Comparison of ENCODE assay signal across 11 cellular contexts in genomic region chr1:19384113-19384512, GRCh38.
A peak's percentile ranks its signal among the peaks of the same experiment; 100 is the strongest.
DNase-seq lines count a peak whose midpoint lies in the region; ATAC-seq, FAIRE-seq and TF ChIP-seq lines count a peak whose summit lies in the region.
"Had no signal": no experiment of that assay in that cellular context is flagged by ENCODE, and none has a peak within 500 bp of the region (broad histone marks: within the 10 kb centered on the region; RNA-seq: fewer than 3 reads in every experiment).

No MANE protein-coding gene starts in this region.

- H3K4me3 Mint-ChIP-seq in stimulated activated naive CD8-positive, alpha-beta T cell treated with anti-CD3 and anti-CD28 coated beads, Interleukin-15, Interleukin-2, amounts not matched to agents 100 ng/mL and 50 ng/mL, for 24 hours = no peak overlapping the region
- H3K4me3 Mint-ChIP-seq in stimulated activated naive CD8-positive, alpha-beta T cell treated with anti-CD3 and anti-CD28 coated beads, Interleukin-15, amount 100 ng/mL, for 72 hours = no peak overlapping the region
- H3K4me3 Mint-ChIP-seq in activated naive CD8-positive, alpha-beta T cell treated with anti-CD3 and anti-CD28 coated beads, Interleukin-2, amount 10 ng/mL, durations not matched to agents 7 days and 5 days = no peak overlapping the region

- peak overlapping the region; percentile 23 for H3K27ac Mint-ChIP-seq in stimulated activated naive CD8-positive, alpha-beta T cell treated with anti-CD3 and anti-CD28 coated beads, Interleukin-15, Interleukin-2, amounts not matched to agents 100 ng/mL and 50 ng/mL, for 24 hours
- peak overlapping the region in 1 of 2 donors; percentile 6 for H3K27ac Mint-ChIP-seq in stimulated activated naive CD8-positive, alpha-beta T cell treated with anti-CD3 and anti-CD28 coated beads, Interleukin-15, amount 100 ng/mL, for 72 hours
- H3K27ac Mint-ChIP-seq in activated naive CD8-positive, alpha-beta T cell treated with anti-CD3 and anti-CD28 coated beads, Interleukin-2, amount 10 ng/mL, durations not matched to agents 7 days and 5 days = no peak overlapping the region

- no peak for DNase-seq in stimulated activated naive CD8-positive, alpha-beta T cell treated with anti-CD3 and anti-CD28 coated beads, Interleukin-15, amount 100 ng/mL, for 72 hours
- no peak for DNase-seq in activated naive CD8-positive, alpha-beta T cell treated with anti-CD3 and anti-CD28 coated beads, Interleukin-2, amount 10 ng/mL, durations not matched to agents 7 days and 5 days
- DNase-seq in kidney tubule cell (ENCODE audit: low spot score) (peak; percentile 66), activated gamma-delta T cell (lab: John Stamatoyannopoulos, UW) (no peak), GM12892 (ENCODE audit: insufficient read length) (no peak)
- DNase-seq in activated naive CD4-positive, alpha-beta T cell treated with Interleukin-2 at 50 U/mL for 16 hours = no peak
- DNase-seq: effector memory CD4-positive, alpha-beta T cell had no signal

- H3K4me1 Mint-ChIP-seq in stimulated activated naive CD8-positive, alpha-beta T cell treated with anti-CD3 and anti-CD28 coated beads, Interleukin-15, Interleukin-2, amounts not matched to agents 100 ng/mL and 50 ng/mL, for 24 hours (ENCODE audit: low read depth) = peaks cover 27% of the 10 kb centered on the region
- H3K4me1 Mint-ChIP-seq in stimulated activated naive CD8-positive, alpha-beta T cell treated with anti-CD3 and anti-CD28 coated beads, Interleukin-15, amount 100 ng/mL, for 72 hours = peaks cover 28% of the 10 kb centered on the region
- peaks cover 23% of the 10 kb centered on the region for H3K4me1 Mint-ChIP-seq in activated naive CD8-positive, alpha-beta T cell treated with anti-CD3 and anti-CD28 coated beads, Interleukin-2, amount 10 ng/mL, durations not matched to agents 7 days and 5 days

- no peaks in the 10 kb centered on the region for H3K27me3 Mint-ChIP-seq in stimulated activated naive CD8-positive, alpha-beta T cell treated with anti-CD3 and anti-CD28 coated beads, Interleukin-15, Interleukin-2, amounts not matched to agents 100 ng/mL and 50 ng/mL, for 24 hours
- H3K27me3 Mint-ChIP-seq in stimulated activated naive CD8-positive, alpha-beta T cell treated with anti-CD3 and anti-CD28 coated beads, Interleukin-15, amount 100 ng/mL, for 72 hours = no peaks in the 10 kb centered on the region
- H3K27me3 Mint-ChIP-seq in activated naive CD8-positive, alpha-beta T cell treated with anti-CD3 and anti-CD28 coated beads, Interleukin-2, amount 10 ng/mL, durations not matched to agents 7 days and 5 days = no peaks in the 10 kb centered on the region

- no peak for ATAC-seq in stimulated activated naive CD8-positive, alpha-beta T cell treated with anti-CD3 and anti-CD28 coated beads, Interleukin-15, amount 100 ng/mL, for 72 hours
- ATAC-seq in activated naive CD8-positive, alpha-beta T cell treated with anti-CD3 and anti-CD28 coated beads, Interleukin-2, amount 10 ng/mL, durations not matched to agents 7 days and 5 days (ENCODE audit: low read depth) = peak; percentile 11
- ATAC-seq in GM21515 (IDR thresholded peaks at IDR 0.05; ENCODE audit: unreplicated experiment) = no peak
- ATAC-seq: left lobe of liver had no signal

- no peak for FAIRE-seq in GM12892 (lab: Jason Lieb, UNC)
- FAIRE-seq: G401.6 had no signal

- no peak for TF ChIP-seq POLR2A in GM12892 (IDR thresholded peaks at IDR 0.05; ENCODE audit: low read depth, low read length)

- POLR2A ChIA-PET in activated naive CD8-positive, alpha-beta T cell treated with anti-CD3 and anti-CD28 coated beads, Interleukin-2, amount 10 ng/mL, durations not matched to agents 7 days and 5 days (lab: Charles Lee) = no interaction called here

- H3K36me3 Mint-ChIP-seq in stimulated activated naive CD8-positive, alpha-beta T cell treated with anti-CD3 and anti-CD28 coated beads, Interleukin-15, Interleukin-2, amounts not matched to agents 100 ng/mL and 50 ng/mL, for 24 hours (ENCODE audit: low read depth) = peaks cover 55% of the 10 kb centered on the region
- peaks cover 30% of the 10 kb centered on the region for H3K36me3 Mint-ChIP-seq in activated naive CD8-positive, alpha-beta T cell treated with anti-CD3 and anti-CD28 coated beads, Interleukin-2, amount 10 ng/mL, durations not matched to agents 7 days and 5 days

- no peaks in the 10 kb centered on the region for H3K9me3 Mint-ChIP-seq in stimulated activated naive CD8-positive, alpha-beta T cell treated with anti-CD3 and anti-CD28 coated beads, Interleukin-15, Interleukin-2, amounts not matched to agents 100 ng/mL and 50 ng/mL, for 24 hours
- no peaks in the 10 kb centered on the region for H3K9me3 Mint-ChIP-seq in stimulated activated naive CD8-positive, alpha-beta T cell treated with anti-CD3 and anti-CD28 coated beads, Interleukin-15, amount 100 ng/mL, for 72 hours
- no peaks in the 10 kb centered on the region for H3K9me3 Mint-ChIP-seq in activated naive CD8-positive, alpha-beta T cell treated with anti-CD3 and anti-CD28 coated beads, Interleukin-2, amount 10 ng/mL, durations not matched to agents 7 days and 5 days
